ENCODE assay signal across 8 cellular contexts in genomic region chr20:59042151-59042795, GRCh38. TPM values are rescaled to one million over a fixed set of nuclear protein-coding genes. Genes with fewer than 3 reads are reported as not detected.
DNase-seq lines count a peak whose midpoint lies in the region; ATAC-seq and TF ChIP-seq lines count a peak whose summit lies in the region.

Gene PRELID3B, minus strand, starts transcription at chr20:59042786. Its CDS starts 56 bp downstream, at chr20:59042730.

- H3K36me3 Mint-ChIP-seq in activated naive CD8-positive, alpha-beta T cell treated with anti-CD3 and anti-CD28 coated beads, Interleukin-2, amount 50 U/mL, for 24 hours (ENCODE audit: low read depth): peaks cover 39% of the 10 kb centered on the region

- no peaks in the 10 kb centered on the region for H4K20me1 ChIP-seq in KMS-11 (ENCODE audit: insufficient read depth)

- peaks cover 53% of the 10 kb centered on the region for H3K79me2 ChIP-seq in KMS-11 (ENCODE audit: insufficient read depth, low read depth)

- H3K4me3 ChIP-seq in KMS-11 (IDR thresholded peaks at IDR 0.05; ENCODE audit: insufficient read depth, low read depth, low read length): no peak within 1 kb of the TSS

- no peaks in the 10 kb centered on the region for H3K27me3 Mint-ChIP-seq in activated naive CD8-positive, alpha-beta T cell treated with anti-CD3 and anti-CD28 coated beads, Interleukin-2, amount 50 U/mL, for 24 hours

- peak within 1 kb of the TSS; percentile 90 for H2AFZ ChIP-seq in KMS-11 (ENCODE audit: low read depth)

- H3K36me3 ChIP-seq in KMS-11 (ENCODE audit: insufficient read depth): peaks cover 10% of the 10 kb centered on the region; the same call in 1 of the 2 replicates

- no peaks in the 10 kb centered on the region for H3K9me3 Mint-ChIP-seq in activated naive CD8-positive, alpha-beta T cell treated with anti-CD3 and anti-CD28 coated beads, Interleukin-2, amount 50 U/mL, for 24 hours

- ATAC-seq in GM21786 (IDR thresholded peaks at IDR 0.05; ENCODE audit: unreplicated experiment) (peak; percentile 34), left ventricle myocardium superior (peak; percentile 47)
- ATAC-seq in activated naive CD8-positive, alpha-beta T cell treated with anti-CD3 and anti-CD28 coated beads, Interleukin-2, amount 50 U/mL, for 24 hours: peak; percentile 30

- peak within 1 kb of the TSS; percentile 82 for H3K4me3 Mint-ChIP-seq in activated naive CD8-positive, alpha-beta T cell treated with anti-CD3 and anti-CD28 coated beads, Interleukin-2, amount 50 U/mL, for 24 hours

- intact Hi-C loops in left ventricle myocardium superior (cut with micrococcal nuclease): no loop called here

- peaks cover 39% of the 10 kb centered on the region for H3K4me1 ChIP-seq in KMS-11 (ENCODE audit: low read depth, poor library complexity, severe bottlenecking)

- TF ChIP-seq CTCF in KMS-11 (conservative IDR thresholded peaks at IDR 0.05; ENCODE audit: low read depth, low read length): no peak

- DNase-seq in SIG-M5 treated with dmso at 0.1 percent for 504 hours (lab: John Stamatoyannopoulos, UW; ENCODE audit: unreplicated experiment) (peak; percentile 45), SIG-M5 (lab: John Stamatoyannopoulos, UW) (no peak), left ventricle myocardium superior (no peak), renal cortical epithelial cell (ENCODE audit: low read depth) (no peak)
- DNase-seq in activated naive CD8-positive, alpha-beta T cell treated with anti-CD3 and anti-CD28 coated beads, Interleukin-2, amount 50 U/mL, for 24 hours: peak; percentile 44
- DNase-seq in stimulated activated CD4-positive, alpha-beta T cell treated with anti-CD3 and anti-CD28 coated beads, Interleukin-2, amount 100 ng/mL, for 48 hours: no peak

- H3K27ac ChIP-seq in KMS-11: peak within 1 kb of the TSS; percentile 64

- H3K4me1 Mint-ChIP-seq in activated naive CD8-positive, alpha-beta T cell treated with anti-CD3 and anti-CD28 coated beads, Interleukin-2, amount 50 U/mL, for 24 hours: peaks cover 61% of the 10 kb centered on the region

- peak within 1 kb of the TSS; percentile 63 for H3K4me2 ChIP-seq in KMS-11

- peak within 1 kb of the TSS; percentile 92 for H3K27ac Mint-ChIP-seq in activated naive CD8-positive, alpha-beta T cell treated with anti-CD3 and anti-CD28 coated beads, Interleukin-2, amount 50 U/mL, for 24 hours

- H3K27me3 ChIP-seq in KMS-11 (ENCODE audit: insufficient read depth, low read depth): no peaks in the 10 kb centered on the region

- H3K9ac ChIP-seq in KMS-11: peak within 1 kb of the TSS; percentile 77

RNA-seq across cellular contexts. Expression of gene PRELID3B, which starts in this region (rescaled TPM):
- total RNA-seq in left ventricle myocardium superior: 50.1 TPM
- total RNA-seq in renal cortical epithelial cell: 86.5 and 133 TPM in 2 replicates

Comparison
In these comparisons a context has a peak if more than half of its experiments do, and no peak if none do; other contexts are left out.
1. DNase-seq: peak in SIG-M5 treated with dmso at 0.1 percent for 504 hours (single experiment) and activated naive CD8-positive, alpha-beta T cell treated with anti-CD3 and anti-CD28 coated beads, Interleukin-2, amount 50 U/mL, for 24 hours (single experiment); none in SIG-M5 (single experiment), left ventricle myocardium superior (single experiment), renal cortical epithelial cell (single experiment) and stimulated activated CD4-positive, alpha-beta T cell treated with anti-CD3 and anti-CD28 coated beads, Interleukin-2, amount 100 ng/mL, for 48 hours (0 of 2).
2. Peak in every context shown above with its lines, with median percentiles within 50 percentile points of each other: ATAC-seq.